Comparison of ENCODE assay signal across 7 cellular contexts in genomic region chr17:979539-980405, GRCh38. TPM values are rescaled to one million over a fixed set of nuclear protein-coding genes. Genes with fewer than 3 reads are reported as not detected.
DNase-seq lines count a peak whose midpoint lies in the region; ATAC-seq and TF ChIP-seq lines count a peak whose summit lies in the region.

Gene NXN (minus strand): TSS chr17:979776.

- peaks cover 0 to under 1% (median 0%) of the 10 kb centered on the region in 4 donors for H3K36me3 ChIP-seq in liver (ENCODE audit: control insufficient read depth in 4 of 4, insufficient read depth in 3 of 4, low read depth in 1 of 4, low read length in 3 of 4)

- H3K4me1 ChIP-seq in liver (ENCODE audit: control insufficient read depth in 4 of 4, insufficient read depth in 4 of 4, low read length in 3 of 4): peaks cover 0 to 23% (median 15%) of the 10 kb centered on the region in 4 donors

- peak within 1 kb of the TSS; percentile 27 to 36 for H3K9ac ChIP-seq in liver (ENCODE audit: low read depth in 1 of 2, low read length in 2 of 2)

- peak within 1 kb of the TSS; percentile 26 to 79 (median 55) for H3K4me3 ChIP-seq in liver (ENCODE audit: low read depth in 1 of 3, low read length in 3 of 3)

- H3K27me3 ChIP-seq in liver (ENCODE audit: control insufficient read depth in 4 of 4, insufficient read depth in 4 of 4, low read length in 3 of 4): no peaks in the 10 kb centered on the region

- peak within 1 kb of the TSS; percentile 62 to 66 for H3K27ac ChIP-seq in liver (ENCODE audit: low read depth in 1 of 2, low read length in 2 of 2)

- H3K9me3 ChIP-seq in liver (ENCODE audit: control insufficient read depth in 4 of 4, low read length in 3 of 4): no peaks in the 10 kb centered on the region

- in situ Hi-C loops in GM13977 (cut with MboI; ENCODE audit: low pct_unique_long_range_greater_than_20kb, low sequenced_read_pairs, unreplicated experiment): loop anchor here (10.0 kb wide), 1 partner anchor 195 kb away; the partner anchor contains the start of genes GLOD4 and MRM3

- DNase-seq in GM13977 (ENCODE audit: low spot score) (peak; percentile 99), NCI-H345 treated with DMSO at 0.1 percent for 48 hours (lab: John Stamatoyannopoulos, UW; ENCODE audit: unreplicated experiment) (peak; percentile 40), dedifferentiated amniotic fluid mesenchymal stem cell (ENCODE audit: extremely low spot score) (peak; percentile 74)
- DNase-seq in activated CD4-positive, alpha-beta T cell treated with anti-CD3 and anti-CD28 coated beads, Interleukin-2, amount 50 U/mL, for 1 hour: peak; percentile 90
- DNase-seq in stimulated activated CD4-positive, alpha-beta T cell treated with anti-CD3 and anti-CD28 coated beads, Interleukin-4, amount 100 ng/mL, for 1 hour: peak; percentile 90

- TF ChIP-seq RAD21 in liver (IDR thresholded peaks at IDR 0.05): peak in 1 of 2 donors; percentile 15

- peak; percentile 57 for ATAC-seq in HG02870 (IDR thresholded peaks at IDR 0.05; ENCODE audit: unreplicated experiment)

- TF ChIP-seq CTCF in GM13977 (IDR thresholded peaks at IDR 0.05; ENCODE audit: extremely low read depth, insufficient read depth, missing control alignments) (no peak), liver (IDR thresholded peaks at IDR 0.05; ENCODE audit: low read depth, low read length, missing input control) (no peak)

- 2% methylated on average over 91 of the region's 94 CpGs for WGBS in liver

TF ChIP-seq in liver, 16 proteins besides CTCF, POLR2A, EP300 and RAD21:
- TF ChIP-seq FOXA2 (IDR thresholded peaks at IDR 0.05) (no peak), REST (IDR thresholded peaks at IDR 0.05) (no peak), ATF3 (IDR thresholded peaks at IDR 0.05) (no peak), HNF4G (IDR thresholded peaks at IDR 0.05) (no peak), TAF1 (conservative IDR thresholded peaks at IDR 0.05) (no peak), RXRA (IDR thresholded peaks at IDR 0.05) (no peak), JUND (IDR thresholded peaks at IDR 0.05) (no peak), HNF4A (conservative IDR thresholded peaks at IDR 0.05) (no peak), GABPA (IDR thresholded peaks at IDR 0.05 in 1 of 2, conservative IDR thresholded peaks at IDR 0.05 in 1 of 2) (no peak), FOXA1 (IDR thresholded peaks at IDR 0.05) (no peak), EGR1 (IDR thresholded peaks at IDR 0.05; ENCODE audit: low read depth in 2 of 2) (no peak), YY1 (IDR thresholded peaks at IDR 0.05) (no peak), SP1 (IDR thresholded peaks at IDR 0.05) (no peak), NR2F2 (IDR thresholded peaks at IDR 0.05) (no peak)
- TF ChIP-seq, protein P1, sequence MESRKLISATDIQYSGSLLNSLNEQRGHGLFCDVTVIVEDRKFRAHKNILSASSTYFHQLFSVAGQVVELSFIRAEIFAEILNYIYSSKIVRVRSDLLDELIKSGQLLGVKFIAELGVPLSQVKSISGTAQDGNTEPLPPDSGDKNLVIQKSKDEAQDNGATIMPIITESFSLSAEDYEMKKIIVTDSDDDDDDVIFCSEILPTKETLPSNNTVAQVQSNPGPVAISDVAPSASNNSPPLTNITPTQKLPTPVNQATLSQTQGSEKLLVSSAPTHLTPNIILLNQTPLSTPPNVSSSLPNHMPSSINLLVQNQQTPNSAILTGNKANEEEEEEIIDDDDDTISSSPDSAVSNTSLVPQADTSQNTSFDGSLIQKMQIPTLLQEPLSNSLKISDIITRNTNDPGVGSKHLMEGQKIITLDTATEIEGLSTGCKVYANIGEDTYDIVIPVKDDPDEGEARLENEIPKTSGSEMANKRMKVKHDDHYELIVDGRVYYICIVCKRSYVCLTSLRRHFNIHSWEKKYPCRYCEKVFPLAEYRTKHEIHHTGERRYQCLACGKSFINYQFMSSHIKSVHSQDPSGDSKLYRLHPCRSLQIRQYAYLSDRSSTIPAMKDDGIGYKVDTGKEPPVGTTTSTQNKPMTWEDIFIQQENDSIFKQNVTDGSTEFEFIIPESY (IDR thresholded peaks at IDR 0.05): no peak
- TF ChIP-seq, protein P2, sequence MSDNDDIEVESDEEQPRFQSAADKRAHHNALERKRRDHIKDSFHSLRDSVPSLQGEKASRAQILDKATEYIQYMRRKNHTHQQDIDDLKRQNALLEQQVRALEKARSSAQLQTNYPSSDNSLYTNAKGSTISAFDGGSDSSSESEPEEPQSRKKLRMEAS (IDR thresholded peaks at IDR 0.05): no peak
TF ChIP-seq in liver: peak in this region for 0.

RNA-seq across cellular contexts. Expression of gene NXN, which starts in this region (rescaled TPM):
- total RNA-seq in liver: 1 to 10 TPM; 2.3 to 4.2 TPM
- polyA plus RNA-seq in liver: 1 to 10 TPM; 2.5 to 4.5 TPM

Comparison
In these comparisons a context has a peak if more than half of its experiments do, and no peak if none do; other contexts are left out.
1. Peak in every context shown above with its lines: DNase-seq, ATAC-seq, H3K4me3 ChIP-seq and H3K27ac ChIP-seq.
2. DNase-seq: peak in every context shown above with its lines; median percentile 99 in GM13977; 90 in activated CD4-positive, alpha-beta T cell treated with anti-CD3 and anti-CD28 coated beads, Interleukin-2, amount 50 U/mL, for 1 hour; 90 in stimulated activated CD4-positive, alpha-beta T cell treated with anti-CD3 and anti-CD28 coated beads, Interleukin-4, amount 100 ng/mL, for 1 hour; 74 in dedifferentiated amniotic fluid mesenchymal stem cell; 40 in NCI-H345 treated with DMSO at 0.1 percent for 48 hours.